In genomic region chr20:32792316-32792715, GRCh38 we compare ENCODE assay signal across 7 cellular contexts. TPM values are rescaled to one million over a fixed set of nuclear protein-coding genes. Genes with fewer than 3 reads are reported as not detected.
A peak's percentile ranks its signal among the peaks of the same experiment; 100 is the strongest.
DNase-seq lines count a peak whose midpoint lies in the region; ATAC-seq and TF ChIP-seq lines count a peak whose summit lies in the region.

No MANE protein-coding gene starts in this region.

- no peak for TF ChIP-seq CTCF in CD14-positive monocyte (IDR thresholded peaks at IDR 0.05)

- peaks cover 0 to 4% (median 2%) of the 10 kb centered on the region in 3 donors for H3K27me3 Mint-ChIP-seq in CD14-positive monocyte (ENCODE audit: low read depth in 3 of 3)

- H3K4me1 Mint-ChIP-seq in CD14-positive monocyte, result peaks cover 4% of the 10 kb centered on the region

- no peak overlapping the region for H3K4me3 Mint-ChIP-seq in CD14-positive monocyte

- H3K27ac Mint-ChIP-seq in CD14-positive monocyte, result no peak overlapping the region

- DNase-seq in activated CD4-positive, alpha-beta T cell treated with anti-CD3 and anti-CD28 coated beads, Interleukin-2, amount 50 U/mL, for 48 hours, result peak; percentile 26 to 42
- peak; percentile 95 for DNase-seq in myocyte (ENCODE audit: low read depth)
- no peak for DNase-seq in SKM-1 treated with dmso at 0.1 percent for 144 hours (lab: John Stamatoyannopoulos, UW; ENCODE audit: unreplicated experiment)
- DNase-seq in COR-L47 (lab: John Stamatoyannopoulos, UW), result no peak
- no peak for DNase-seq in CD14-positive monocyte (ENCODE audit: low spot score)

- ATAC-seq in GM18873 (IDR thresholded peaks at IDR 0.05; ENCODE audit: low FRiP score, unreplicated experiment) (peak; percentile 43), HG03039 (IDR thresholded peaks at IDR 0.05; ENCODE audit: unreplicated experiment) (peak; percentile 61)

- no peaks in the 10 kb centered on the region for H3K9me3 Mint-ChIP-seq in CD14-positive monocyte

- H3K36me3 Mint-ChIP-seq in CD14-positive monocyte, result peaks cover 11 to 18% of the 10 kb centered on the region in 2 donors

- intact Hi-C loops in CD14-positive monocyte (cut with micrococcal nuclease), result loop anchor here in 1 of 2 donors (10.0 kb wide), 1 partner anchor 502 kb away; no protein-coding TSS in a partner anchor

RNA-seq across cellular contexts. Expression of gene MAPRE1, which starts 27.4 kb away (rescaled TPM):
- 110 and 140 TPM in 2 replicates for total RNA-seq in myocyte
- polyA plus RNA-seq in myocyte (2012), result 78.8 TPM
- polyA plus RNA-seq in CD14-positive monocyte, result 100 to 1,000 TPM; 118 to 130 TPM

RNA-seq across cellular contexts. Expression of gene DNMT3B, which starts 30.1 kb away (rescaled TPM):
- total RNA-seq in myocyte, result 0.59 and 1.5 TPM in 2 replicates
- 0.52 TPM for polyA plus RNA-seq in myocyte (2012)
- under 1 TPM in 1 of 2 donors, not detected in 1; 0.39 TPM for polyA plus RNA-seq in CD14-positive monocyte

RNA-seq across cellular contexts. Expression of gene COMMD7, which starts 49.0 kb away (rescaled TPM):
- 28.1 and 32.5 TPM in 2 replicates for total RNA-seq in myocyte
- polyA plus RNA-seq in myocyte (2012), result 32.2 TPM
- polyA plus RNA-seq in CD14-positive monocyte, result 100 to 1,000 TPM; 120 to 133 TPM

Comparison
In these comparisons a context has a peak if more than half of its experiments do, and no peak if none do; other contexts are left out.
1. DNase-seq: peak in activated CD4-positive, alpha-beta T cell treated with anti-CD3 and anti-CD28 coated beads, Interleukin-2, amount 50 U/mL, for 48 hours (2 of 2) and myocyte (single experiment); none in SKM-1 treated with dmso at 0.1 percent for 144 hours (single experiment), COR-L47 (single experiment) and CD14-positive monocyte (single experiment).